In genomic region chr4:54110019-54110416, GRCh38 we compare ENCODE assay signal across 24 cellular contexts. TPM values are rescaled to one million over a fixed set of nuclear protein-coding genes. Genes with fewer than 3 reads are reported as not detected.
DNase-seq lines count a peak whose midpoint lies in the region; ATAC-seq, FAIRE-seq and TF ChIP-seq lines count a peak whose summit lies in the region.
"Had no signal": no experiment of that assay in that cellular context is flagged by ENCODE, and none has a peak within 500 bp of the region (broad histone marks: within the 10 kb centered on the region; RNA-seq: fewer than 3 reads in every experiment).

No MANE protein-coding gene starts in this region.

- 11 to 23% (median 18%) methylated on average over 10 of the region's 10 CpGs for WGBS in psoas muscle, 3 donors

- no peaks in the 10 kb centered on the region for H3K36me3 Mint-ChIP-seq in brain
- H3K36me3 Mint-ChIP-seq: activated naive CD4-positive, alpha-beta T cell treated with anti-CD3 and anti-CD28 coated beads, Interleukin-2, amount 50 U/mL, for 24 hours; memory B cell had no signal

- TF ChIP-seq CTCF in brain (conservative IDR thresholded peaks at IDR 0.05) = no peak
- TF ChIP-seq CTCF in psoas muscle (IDR thresholded peaks at IDR 0.05) = no peak

- ATAC-seq in psoas muscle = no peak
- ATAC-seq: GM12878, SK-N-SH treated with all-trans-retinoic acid at 6 μM for 48 hours had no signal

- no peak for FAIRE-seq in GM19239 (lab: Jason Lieb, UNC)
- FAIRE-seq: D721Med, G401.6, GM12878, RCC 7860 had no signal

- intact Hi-C loops in psoas muscle (cut with DNase I) = no loop called here

- H3K36me3 ChIP-seq in HUES6 (ENCODE audit: control insufficient read depth, insufficient read depth, low read length) = no peaks in the 10 kb centered on the region
- no peaks in the 10 kb centered on the region for H3K36me3 ChIP-seq in iPS-20b (ENCODE audit: insufficient read depth, low read depth, low read length)
- H3K36me3 ChIP-seq in psoas muscle (ENCODE audit: insufficient read depth in 1 of 2, low read depth in 1 of 2) = no peaks in the 10 kb centered on the region
- H3K36me3 ChIP-seq: upper lobe of left lung had no signal

- H3K27me3 Mint-ChIP-seq in brain = peaks cover 47% of the 10 kb centered on the region

- H3K9ac ChIP-seq in HUES6 (ENCODE audit: low read length) (peak overlapping the region; percentile 63), iPS-20b (ENCODE audit: low read depth, low read length) (no peak overlapping the region)

- H3K4me1 ChIP-seq in HUES6 (ENCODE audit: control insufficient read depth, insufficient read depth, low read length) (peaks cover 35% of the 10 kb centered on the region), iPS-20b (ENCODE audit: insufficient read depth, low read length) (peaks cover 25% of the 10 kb centered on the region; the same call in 1 of the 2 replicates), psoas muscle (no peaks in the 10 kb centered on the region)

- no peak for DNase-seq in psoas muscle
- DNase-seq in NCI-H1092 treated with DMSO at 0.1 percent for 48 hours (lab: John Stamatoyannopoulos, UW) = no peak
- DNase-seq in NOMO-1 treated with DMSO at 0.1 percent for 48 hours (lab: John Stamatoyannopoulos, UW; ENCODE audit: unreplicated experiment) = no peak
- no peak for DNase-seq in GM19239 (ENCODE audit: insufficient read length, low spot score)
- DNase-seq in GOT3 (lab: John Stamatoyannopoulos, UW) = no peak
- DNase-seq: activated CD4-positive, alpha-beta T cell treated with anti-CD3 and anti-CD28 coated beads for 48 hours; effector CD8-positive, alpha-beta T cell; MV-4-11; NCI-H748 treated with DMSO at 0.1 percent for 48 hours; nucleus accumbens; stimulated activated CD4-positive, alpha-beta T cell treated with anti-CD3 and anti-CD28 coated beads, Interleukin-4, amount 100 ng/mL, for 4 hours had no signal

- H3K9me3 Mint-ChIP-seq in brain = no peaks in the 10 kb centered on the region
- H3K9me3 Mint-ChIP-seq: activated naive CD4-positive, alpha-beta T cell treated with anti-CD3 and anti-CD28 coated beads, Interleukin-2, amount 50 U/mL, for 24 hours; memory B cell had no signal

- no peak overlapping the region for H3K27ac ChIP-seq in HUES6 (ENCODE audit: low read depth, low read length)
- H3K27ac ChIP-seq in iPS-20b (ENCODE audit: low read length) = no peak overlapping the region
- no peak overlapping the region for H3K27ac ChIP-seq in psoas muscle
- H3K27ac ChIP-seq: upper lobe of left lung had no signal

- peak overlapping the region; percentile 30 to 60 (median 59) for H3K4me3 Mint-ChIP-seq in brain
- H3K4me3 Mint-ChIP-seq: activated naive CD4-positive, alpha-beta T cell treated with anti-CD3 and anti-CD28 coated beads, Interleukin-2, amount 50 U/mL, for 24 hours; memory B cell had no signal

- peaks cover 53% of the 10 kb centered on the region for H3K4me1 Mint-ChIP-seq in brain

- H3K27ac Mint-ChIP-seq in brain = no peak overlapping the region
- H3K27ac Mint-ChIP-seq: activated naive CD4-positive, alpha-beta T cell treated with anti-CD3 and anti-CD28 coated beads, Interleukin-2, amount 50 U/mL, for 24 hours; memory B cell had no signal

- H3K9me3 ChIP-seq in HUES6 (ENCODE audit: control insufficient read depth, insufficient read depth, low read depth, low read length) = no peaks in the 10 kb centered on the region
- H3K9me3 ChIP-seq in iPS-20b (ENCODE audit: insufficient read depth, low read depth, low read length) = no peaks in the 10 kb centered on the region
- no peaks in the 10 kb centered on the region for H3K9me3 ChIP-seq in psoas muscle
- H3K9me3 ChIP-seq: upper lobe of left lung had no signal

- H3K4me3 ChIP-seq in HUES6 (ENCODE audit: low read depth, low read length) (peak overlapping the region; percentile 57), iPS-20b (ENCODE audit: low read length) (peak overlapping the region; percentile 50; the same call in 1 of the 2 replicates), psoas muscle (peak overlapping the region; percentile 31)
- H3K4me3 ChIP-seq: GM12878 had no signal

- H3K27me3 ChIP-seq in HUES6 (ENCODE audit: control insufficient read depth, insufficient read depth, low read length) (peaks cover 79% of the 10 kb centered on the region), iPS-20b (ENCODE audit: insufficient read depth, low read length) (peaks cover 80% of the 10 kb centered on the region), psoas muscle (ENCODE audit: insufficient read depth in 3 of 3, low read length in 2 of 3) (peaks cover 7 to 82% (median 19%) of the 10 kb centered on the region in 3 donors)

RNA-seq across cellular contexts. Expression of gene GSX2, which starts 10.1 kb away (rescaled TPM):
- 0.19 TPM for polyA plus RNA-seq in brain (ENCODE audit: insufficient read depth, low read depth, low replicate concordance)
- not detected for total RNA-seq in psoas muscle
- polyA plus RNA-seq in psoas muscle = not detected
- total RNA-seq: fibroblast of villous mesenchyme, H4, upper lobe of left lung had no signal

RNA-seq across cellular contexts. Expression of gene CHIC2, which starts 45.6 kb away (rescaled TPM):
- polyA plus RNA-seq in brain (ENCODE audit: insufficient read depth, low read depth, low replicate concordance) (11.3 TPM), psoas muscle (10 to 100 TPM in 2 of 3 donors, 1 to 10 TPM in 1; 9.1 to 17.4 (median 11.2) TPM)
- 10 to 100 TPM in 2 of 4 donors, 1 to 10 TPM in 2; 8.6 to 11.1 (median 9.8) TPM for total RNA-seq in psoas muscle
